16 cellular contexts compared by ENCODE assay signal in the genomic region with DNA sequence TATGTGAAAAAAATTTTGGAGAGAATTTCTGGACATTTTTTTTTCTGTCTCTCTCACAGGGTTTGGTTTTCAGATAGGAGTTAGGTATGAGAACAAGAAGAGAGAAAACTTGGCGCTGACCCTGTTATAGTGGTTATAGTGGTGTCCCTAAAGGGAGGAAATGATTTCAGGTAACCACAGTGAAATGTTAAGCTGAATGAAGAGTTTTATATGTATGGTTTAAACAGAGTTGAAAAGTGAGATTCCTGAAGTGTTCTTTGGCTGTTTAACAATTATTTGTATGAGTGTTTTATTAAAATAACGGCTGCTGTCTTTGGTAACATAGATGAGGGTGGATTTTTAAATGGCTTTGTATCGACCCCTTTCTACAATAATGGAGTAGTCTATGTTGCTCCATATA. TPM values are rescaled to one million over a fixed set of nuclear protein-coding genes. Genes with fewer than 3 reads are reported as not detected.
DNase-seq lines count a peak whose midpoint lies in the region; ATAC-seq lines count a peak whose summit lies in the region.
"Had no signal": no experiment of that assay in that cellular context is flagged by ENCODE, and none has a peak within 500 bp of the region (broad histone marks: within the 10 kb centered on the region; RNA-seq: fewer than 3 reads in every experiment).

No MANE protein-coding gene starts in this region.

- peaks cover 58 to 59% of the 10 kb centered on the region in 2 donors for H3K36me3 Mint-ChIP-seq in CD4-positive, alpha-beta memory T cell
- peaks cover 88% of the 10 kb centered on the region for H3K36me3 Mint-ChIP-seq in activated T-helper 2 cell treated with anti-CD3 and anti-CD28 coated beads, Interferon-gamma antibody, Interleukin-2, Interleukin-4, amounts not matched to agents 10 μg/mL and 5 μg/mL and 100 μg/mL, durations not matched to agents 14 hours and 24 hours and 36 hours (ENCODE audit: low read depth)
- H3K36me3 Mint-ChIP-seq in naive thymus-derived CD8-positive, alpha-beta T cell, result peaks cover 4 to 78% (median 33%) of the 10 kb centered on the region in 3 donors

- intact Hi-C loops in CD4-positive, alpha-beta memory T cell (cut with micrococcal nuclease), result no loop called here
- intact Hi-C loops in activated T-helper 2 cell treated with anti-CD3 and anti-CD28 coated beads, Interferon-gamma antibody, Interleukin-2, Interleukin-4, amounts not matched to agents 10 μg/mL and 5 μg/mL and 100 μg/mL, durations not matched to agents 14 hours and 24 hours and 36 hours (cut with micrococcal nuclease), result no loop called here

- H3K36me3 ChIP-seq in CD4-positive, alpha-beta memory T cell (ENCODE audit: insufficient read depth, low read length), result peaks cover 31% of the 10 kb centered on the region
- peaks cover 62% of the 10 kb centered on the region for H3K36me3 ChIP-seq in HAP-1 (replicated peaks)
- H3K36me3 ChIP-seq: ovary had no signal

- in situ Hi-C loops in HAP-1 (cut with MboI; ENCODE audit: low sequenced_read_pairs), result no loop called here

- peaks cover 68 to 97% (median 84%) of the 10 kb centered on the region in 4 donors for H3K4me1 Mint-ChIP-seq in CD4-positive, alpha-beta memory T cell
- peaks cover 84% of the 10 kb centered on the region for H3K4me1 Mint-ChIP-seq in activated T-helper 2 cell treated with anti-CD3 and anti-CD28 coated beads, Interferon-gamma antibody, Interleukin-2, Interleukin-4, amounts not matched to agents 10 μg/mL and 5 μg/mL and 100 μg/mL, durations not matched to agents 14 hours and 24 hours and 36 hours (ENCODE audit: low read depth)
- H3K4me1 Mint-ChIP-seq in naive thymus-derived CD8-positive, alpha-beta T cell, result peaks cover 25 to 95% (median 89%) of the 10 kb centered on the region in 4 donors

- H3K4me1 ChIP-seq in CD4-positive, alpha-beta memory T cell (ENCODE audit: insufficient read depth, low read length), result peaks cover 95% of the 10 kb centered on the region
- peaks cover 76% of the 10 kb centered on the region for H3K4me1 ChIP-seq in HAP-1

- no peaks in the 10 kb centered on the region for H3K27me3 Mint-ChIP-seq in CD4-positive, alpha-beta memory T cell
- H3K27me3 Mint-ChIP-seq in activated T-helper 2 cell treated with anti-CD3 and anti-CD28 coated beads, Interferon-gamma antibody, Interleukin-2, Interleukin-4, amounts not matched to agents 10 μg/mL and 5 μg/mL and 100 μg/mL, durations not matched to agents 14 hours and 24 hours and 36 hours (ENCODE audit: low read depth), result no peaks in the 10 kb centered on the region
- H3K27me3 Mint-ChIP-seq in naive thymus-derived CD8-positive, alpha-beta T cell, result no peaks in the 10 kb centered on the region

- H3K27me3 ChIP-seq in CD4-positive, alpha-beta memory T cell (ENCODE audit: insufficient read depth, low read length), result no peaks in the 10 kb centered on the region
- H3K27me3 ChIP-seq in HAP-1 (ENCODE audit: low read depth), result no peaks in the 10 kb centered on the region
- H3K27me3 ChIP-seq: body of pancreas, ovary, spleen, testis had no signal

- POLR2A ChIA-PET in CD4-positive, alpha-beta memory T cell (lab: Charles Lee; ENCODE audit: partially characterized antibody), result no interaction called here
- POLR2A ChIA-PET in naive thymus-derived CD8-positive, alpha-beta T cell (lab: Charles Lee), result no interaction called here

- no peaks in the 10 kb centered on the region for H3K9me3 ChIP-seq in CD4-positive, alpha-beta memory T cell (ENCODE audit: control insufficient read depth in 1 of 2, low read length in 2 of 2)
- no peaks in the 10 kb centered on the region for H3K9me3 ChIP-seq in HAP-1
- H3K9me3 ChIP-seq: body of pancreas, ovary, spleen, testis had no signal

- DNase-seq in CD4-positive, alpha-beta memory T cell, result no peak
- DNase-seq in HAP-1 (ENCODE audit: low spot score in 2 of 2) (no peak), middle frontal gyrus (ENCODE audit: extremely low spot score, low spot score) (no peak), NCI-H82 (lab: John Stamatoyannopoulos, UW) (no peak), DMS53 treated with DMSO at 0.1 percent for 48 hours (lab: John Stamatoyannopoulos, UW; ENCODE audit: unreplicated experiment) (no peak), KG1 (lab: John Stamatoyannopoulos, UW) (no peak)
- DNase-seq in activated T-helper 2 cell treated with anti-CD3 and anti-CD28 coated beads, Interferon-gamma antibody, Interleukin-2, Interleukin-4, amounts not matched to agents 10 μg/mL and 5 μg/mL and 100 μg/mL, durations not matched to agents 14 hours and 24 hours and 36 hours (ENCODE audit: low spot score), result no peak
- no peak for DNase-seq in naive thymus-derived CD8-positive, alpha-beta T cell
- DNase-seq: body of pancreas, KBM-7, NCI-H187 treated with DMSO at 0.1 percent for 48 hours, NCI-H69, ovary, spleen, testis had no signal

- H3K9me3 Mint-ChIP-seq in CD4-positive, alpha-beta memory T cell, result no peaks in the 10 kb centered on the region
- H3K9me3 Mint-ChIP-seq in activated T-helper 2 cell treated with anti-CD3 and anti-CD28 coated beads, Interferon-gamma antibody, Interleukin-2, Interleukin-4, amounts not matched to agents 10 μg/mL and 5 μg/mL and 100 μg/mL, durations not matched to agents 14 hours and 24 hours and 36 hours, result no peaks in the 10 kb centered on the region
- H3K9me3 Mint-ChIP-seq in naive thymus-derived CD8-positive, alpha-beta T cell, result no peaks in the 10 kb centered on the region

- no peak overlapping the region for H3K4me3 ChIP-seq in CD4-positive, alpha-beta memory T cell (ENCODE audit: low read length in 2 of 2)
- peak overlapping the region; percentile 2; the same call in 1 of the 2 replicates for H3K4me3 ChIP-seq in HAP-1
- H3K4me3 ChIP-seq: body of pancreas, lung, ovary, spleen, testis had no signal

- H3K4me3 Mint-ChIP-seq in CD4-positive, alpha-beta memory T cell, result peak overlapping the region in 6 of 8 donors; percentile 5 to 62 (median 33)
- H3K4me3 Mint-ChIP-seq in activated T-helper 2 cell treated with anti-CD3 and anti-CD28 coated beads, Interferon-gamma antibody, Interleukin-2, Interleukin-4, amounts not matched to agents 10 μg/mL and 5 μg/mL and 100 μg/mL, durations not matched to agents 14 hours and 24 hours and 36 hours (ENCODE audit: low read depth), result peak overlapping the region; percentile 14
- peak overlapping the region in 8 of 10 donors; percentile 13 to 62 (median 42) for H3K4me3 Mint-ChIP-seq in naive thymus-derived CD8-positive, alpha-beta T cell

- CTCF ChIA-PET in CD4-positive, alpha-beta memory T cell (lab: Charles Lee; ENCODE audit: partially characterized antibody), result interaction anchor here (1.3 to 1.5 kb wide), 2 partner anchors 63 to 138 kb away, joined by 4 read pairs; no protein-coding TSS in a partner anchor

- H3K27ac ChIP-seq in CD4-positive, alpha-beta memory T cell (ENCODE audit: low read depth, low read length), result no peak overlapping the region
- H3K27ac ChIP-seq: body of pancreas, ovary, spleen, testis had no signal

- H3K27ac Mint-ChIP-seq in CD4-positive, alpha-beta memory T cell, result peak overlapping the region in 5 of 7 donors; percentile 15 to 61 (median 24)
- H3K27ac Mint-ChIP-seq in activated T-helper 2 cell treated with anti-CD3 and anti-CD28 coated beads, Interferon-gamma antibody, Interleukin-2, Interleukin-4, amounts not matched to agents 10 μg/mL and 5 μg/mL and 100 μg/mL, durations not matched to agents 14 hours and 24 hours and 36 hours, result no peak overlapping the region
- peak overlapping the region in 2 of 10 donors; percentile 4 to 60 for H3K27ac Mint-ChIP-seq in naive thymus-derived CD8-positive, alpha-beta T cell

- no peak for ATAC-seq in naive thymus-derived CD8-positive, alpha-beta T cell
- ATAC-seq: body of pancreas had no signal

RNA-seq across cellular contexts. Expression of a gene that starts 6.3 kb away (rescaled TPM):
- total RNA-seq in CD4-positive, alpha-beta memory T cell, result 10 to 100 TPM; 47.7 to 51.4 TPM
- polyA plus RNA-seq in CD4-positive, alpha-beta memory T cell, result 10 to 100 TPM in 1 of 2 donors, 1 to 10 TPM in 1; 6.8 to 10.8 TPM
- total RNA-seq in activated T-helper 2 cell treated with anti-CD3 and anti-CD28 coated beads, Interferon-gamma antibody, Interleukin-2, Interleukin-4, amounts not matched to agents 10 μg/mL and 5 μg/mL and 100 μg/mL, durations not matched to agents 14 hours and 24 hours and 36 hours, result 55.5 TPM in 2 replicates
- total RNA-seq in naive thymus-derived CD8-positive, alpha-beta T cell, result 10 to 100 TPM; 43.1 to 44.0 TPM
- 10 to 100 TPM in 1 of 3 donors, 1 to 10 TPM in 2; 6.6 to 11.0 (median 8.2) TPM for polyA plus RNA-seq in naive thymus-derived CD8-positive, alpha-beta T cell

RNA-seq across cellular contexts. Expression of a gene that starts 45.3 kb away (rescaled TPM):
- under 1 TPM; 0.39 to 0.90 TPM for total RNA-seq in CD4-positive, alpha-beta memory T cell
- polyA plus RNA-seq in CD4-positive, alpha-beta memory T cell, result under 1 TPM; 0.29 to 0.73 TPM
- total RNA-seq in activated T-helper 2 cell treated with anti-CD3 and anti-CD28 coated beads, Interferon-gamma antibody, Interleukin-2, Interleukin-4, amounts not matched to agents 10 μg/mL and 5 μg/mL and 100 μg/mL, durations not matched to agents 14 hours and 24 hours and 36 hours, result 0.23 and 0.73 TPM in 2 replicates
- under 1 TPM; 0.55 to 0.88 TPM for total RNA-seq in naive thymus-derived CD8-positive, alpha-beta T cell
- polyA plus RNA-seq in naive thymus-derived CD8-positive, alpha-beta T cell, result under 1 TPM; 0.15 to 0.61 (median 0.59) TPM
